8 cellular contexts compared by ENCODE assay signal in the genomic region with DNA sequence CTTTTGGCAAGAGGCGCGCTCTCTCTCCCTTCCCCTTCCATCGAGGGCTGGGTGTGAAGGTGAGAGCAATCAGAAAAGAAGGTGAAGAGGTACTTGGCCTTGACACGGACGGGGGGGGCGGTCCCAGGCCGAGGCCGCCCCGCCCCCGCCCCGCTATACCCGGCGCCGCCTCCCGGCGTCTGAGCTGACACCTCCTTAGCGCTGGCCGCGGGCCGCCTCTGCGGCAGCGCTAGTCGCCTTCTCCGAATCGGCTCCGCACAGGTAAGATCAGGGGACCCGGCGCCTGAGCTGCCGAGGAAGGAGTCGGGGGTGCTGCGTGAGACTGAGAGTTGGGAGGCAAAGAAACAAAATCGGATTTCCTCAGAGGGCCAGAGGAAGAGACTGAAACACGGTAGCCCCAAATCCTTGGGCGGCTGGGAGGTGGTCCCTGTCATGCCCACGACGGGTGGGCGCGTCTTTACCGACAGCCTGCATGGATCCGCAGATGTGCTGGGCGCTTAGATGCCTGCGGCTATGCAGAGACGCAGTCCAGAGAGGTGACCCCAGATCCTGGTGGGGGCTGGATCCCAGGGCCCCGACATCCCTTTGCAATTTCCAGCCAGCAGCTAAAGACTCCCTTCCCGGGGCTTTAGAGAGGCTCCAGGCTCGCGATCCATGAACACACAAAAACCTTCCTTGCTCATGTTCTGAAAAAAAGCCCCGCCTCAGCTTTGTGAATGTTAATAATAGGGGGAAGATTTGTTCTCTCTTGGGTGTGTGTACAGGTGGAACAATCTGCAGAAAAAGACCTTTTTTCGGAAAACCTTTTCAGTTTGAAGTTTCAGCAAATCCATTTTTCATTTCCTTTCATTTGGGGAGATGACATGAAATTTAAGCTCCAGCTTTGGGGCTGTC. TPM values are rescaled to one million over a fixed set of nuclear protein-coding genes. Genes with fewer than 3 reads are reported as not detected.
DNase-seq lines count a peak whose midpoint lies in the region; ATAC-seq and TF ChIP-seq lines count a peak whose summit lies in the region.

A gene with protein sequence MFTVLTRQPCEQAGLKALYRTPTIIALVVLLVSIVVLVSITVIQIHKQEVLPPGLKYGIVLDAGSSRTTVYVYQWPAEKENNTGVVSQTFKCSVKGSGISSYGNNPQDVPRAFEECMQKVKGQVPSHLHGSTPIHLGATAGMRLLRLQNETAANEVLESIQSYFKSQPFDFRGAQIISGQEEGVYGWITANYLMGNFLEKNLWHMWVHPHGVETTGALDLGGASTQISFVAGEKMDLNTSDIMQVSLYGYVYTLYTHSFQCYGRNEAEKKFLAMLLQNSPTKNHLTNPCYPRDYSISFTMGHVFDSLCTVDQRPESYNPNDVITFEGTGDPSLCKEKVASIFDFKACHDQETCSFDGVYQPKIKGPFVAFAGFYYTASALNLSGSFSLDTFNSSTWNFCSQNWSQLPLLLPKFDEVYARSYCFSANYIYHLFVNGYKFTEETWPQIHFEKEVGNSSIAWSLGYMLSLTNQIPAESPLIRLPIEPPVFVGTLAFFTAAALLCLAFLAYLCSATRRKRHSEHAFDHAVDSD (plus strand): TSS at position 184 of the 894 bp plus-strand sequence. CDS start 874 bp downstream, outside the sequence.

- H3K4me1 Mint-ChIP-seq in T-cell (peaks cover 7 to 15% (median 12%) of the 10 kb centered on the region in 3 donors), MCF 10A (ENCODE audit: insufficient read depth, unreplicated experiment) (peaks cover 14% of the 10 kb centered on the region)

- CTCF ChIA-PET in T-cell (lab: Charles Lee) = no interaction called here
- CTCF ChIA-PET in MCF 10A (lab: Yijun Ruan, JAX) = interaction anchor here (1.2 kb wide), 1 partner anchor 15 kb away, joined by 3 read pairs; no protein-coding TSS in a partner anchor

- peaks cover 36 to 49% of the 10 kb centered on the region in 2 donors for H3K27me3 Mint-ChIP-seq in T-cell
- H3K27me3 Mint-ChIP-seq in MCF 10A (ENCODE audit: insufficient read depth, unreplicated experiment) = no peaks in the 10 kb centered on the region

- DNase-seq in D341Med (ENCODE audit: low spot score) = peak; percentile 47
- DNase-seq in T-cell = peak in 28 of 34 experiments; percentile 2 to 40 (median 20)
- peak; percentile 56 for DNase-seq in MCF 10A (ENCODE audit: unreplicated experiment)
- peak; percentile 85 for DNase-seq in iPS-NIHi7 (ENCODE audit: extremely low spot score)
- DNase-seq in stimulated activated CD4-positive, alpha-beta T cell treated with anti-CD3 and anti-CD28 coated beads, Interleukin-1b, Interleukin-23, amount 100 ng/mL, for 24 hours (ENCODE audit: low read depth in 4 of 4, low spot score in 1 of 4) = peak in 3 of 4 experiments; percentile 7 to 19 (median 18)

- intact Hi-C loops in MCF 10A (cut with micrococcal nuclease) = no loop called here

- H3K9me3 Mint-ChIP-seq in T-cell (no peaks in the 10 kb centered on the region), MCF 10A (ENCODE audit: unreplicated experiment) (no peaks in the 10 kb centered on the region)

- POLR2A ChIA-PET in T-cell (lab: Charles Lee) (interaction anchor here in 1 of 2 donors (0.6 kb wide), 1 partner anchor 64 kb away, joined by 3 read pairs; no protein-coding TSS in a partner anchor), MCF 10A (lab: Yijun Ruan, JAX) (interaction anchor here (0.6 to 1.2 kb wide), 2 partner anchors 67 to 359 kb away, joined by 3 to 6 read pairs; no protein-coding TSS in a partner anchor)

- H3K4me3 Mint-ChIP-seq in T-cell (peak within 1 kb of the TSS; percentile 58 to 66 (median 62)), MCF 10A (ENCODE audit: unreplicated experiment) (peak within 1 kb of the TSS; percentile 71)

- H3K27ac Mint-ChIP-seq in T-cell (no peak within 1 kb of the TSS), MCF 10A (ENCODE audit: low read depth, unreplicated experiment) (no peak within 1 kb of the TSS)

- no TSS peak for BruUV-seq in MCF 10A (replicated peaks; lab: Mats Ljungman, UMichigan)

- TF ChIP-seq CTCF in MCF 10A (IDR thresholded peaks at IDR 0.05; ENCODE audit: unreplicated experiment) = no peak

- no peaks in the 10 kb centered on the region for H3K36me3 Mint-ChIP-seq in T-cell
- H3K36me3 Mint-ChIP-seq in MCF 10A (ENCODE audit: insufficient read depth, unreplicated experiment) = no peaks in the 10 kb centered on the region

- peak; percentile 80 to 92 (median 88) for ATAC-seq in T-cell (replicated peaks in 1 of 4)
- ATAC-seq in GM21717 (IDR thresholded peaks at IDR 0.05; ENCODE audit: unreplicated experiment) = no peak
- ATAC-seq in GM18517 (IDR thresholded peaks at IDR 0.05; ENCODE audit: unreplicated experiment) = no peak
- ATAC-seq in HG03045 (IDR thresholded peaks at IDR 0.05; ENCODE audit: unreplicated experiment) = no peak

RNA-seq across cellular contexts. Expression of the gene that starts here (rescaled TPM):
- total RNA-seq in T-cell (not detected), MCF 10A (2022) (0.25 and 0.28 TPM in 2 replicates)

Comparison
In these comparisons a context has a peak if more than half of its experiments do, and no peak if none do; other contexts are left out.
1. Peak in DNase-seq and ATAC-seq in T-cell; RNA of the gene not detected or under 1 TPM.
2. Peak in DNase-seq in MCF 10A; RNA of the gene not detected or under 1 TPM.
3. DNase-seq: peak in every context shown above with its lines; median percentile 85 in iPS-NIHi7; 56 in MCF 10A; 47 in D341Med; 20 in T-cell; 18 in stimulated activated CD4-positive, alpha-beta T cell treated with anti-CD3 and anti-CD28 coated beads, Interleukin-1b, Interleukin-23, amount 100 ng/mL, for 24 hours.